ENCODE assay signal across 8 cellular contexts in the genomic region with DNA sequence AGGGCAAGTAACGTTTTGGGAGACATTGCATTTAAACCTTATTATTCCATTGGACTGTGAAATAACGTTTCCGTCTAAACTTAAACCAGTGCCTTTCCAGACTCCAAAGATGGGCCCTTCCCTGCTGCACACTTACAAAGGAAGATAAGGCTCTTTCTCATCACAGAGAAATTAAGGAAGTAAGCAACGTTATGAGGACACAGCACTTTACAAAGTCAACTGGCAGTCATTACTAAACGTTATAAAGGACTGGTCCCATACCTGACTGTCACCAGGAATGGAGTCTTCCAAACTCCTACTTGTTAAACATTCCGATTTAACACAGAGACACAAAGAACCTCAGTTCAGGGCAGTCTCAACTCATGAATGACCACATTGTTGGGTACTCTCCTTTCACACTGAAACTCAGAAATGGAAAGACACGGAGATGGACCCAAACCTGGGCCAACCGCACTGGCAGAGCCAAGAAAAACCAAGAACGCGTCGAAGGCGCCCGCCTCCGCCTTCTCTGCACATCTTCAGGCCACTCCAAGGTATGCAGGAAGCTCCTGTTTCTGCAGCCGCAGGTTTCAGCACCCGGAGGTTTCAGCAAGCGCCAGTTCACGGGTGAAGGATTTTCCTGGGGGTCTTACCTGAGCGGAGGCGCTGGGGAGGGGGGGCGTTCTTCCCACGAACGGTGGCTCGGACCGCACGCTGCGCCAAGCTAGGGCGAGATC. TPM values are rescaled to one million over a fixed set of nuclear protein-coding genes. Genes with fewer than 3 reads are reported as not detected.
DNase-seq lines count a peak whose midpoint lies in the region; ATAC-seq, FAIRE-seq and TF ChIP-seq lines count a peak whose summit lies in the region.

No MANE protein-coding gene starts in this region.

- H4K20me1 ChIP-seq in HepG2 (ENCODE audit: insufficient read depth, low read length): no peaks in the 10 kb centered on the region

- DNase-seq in RWPE2 (ENCODE audit: low spot score) (peak; percentile 64), choroid plexus epithelial cell (ENCODE audit: low read depth) (peak; percentile 50), HepG2 (ENCODE audit: low spot score) (peak; percentile 77), substantia nigra (lab: John Stamatoyannopoulos, UW) (peak in 22 of 49 donors; percentile 16 to 62 (median 46)), NCI-H345 (lab: John Stamatoyannopoulos, UW) (no peak)

- no peak for TF ChIP-seq EP300 in HepG2 (IDR thresholded peaks at IDR 0.05; ENCODE audit: low read depth in 2 of 2, low read length in 2 of 2)
- no peak for TF ChIP-seq EP300 in HepG2 (CRISPR knock-in tag; IDR thresholded peaks at IDR 0.05; ENCODE audit: borderline replicate concordance)

- peak overlapping the region; percentile 61 for H3K4me3 ChIP-seq in RWPE2 (ENCODE audit: severe bottlenecking)
- H3K4me3 ChIP-seq in choroid plexus epithelial cell (ENCODE audit: low read depth, low read length): peak overlapping the region; percentile 94
- H3K4me3 ChIP-seq in HepG2 (replicated peaks in 1 of 3; ENCODE audit: insufficient read depth in 1 of 3, low read depth in 2 of 3, low read length in 3 of 3): peak overlapping the region; percentile 94 to 98 (median 98)

- H2AFZ ChIP-seq in HepG2 (ENCODE audit: low read length): peak overlapping the region; percentile 49

- H3K27ac ChIP-seq in C4-2B (peak overlapping the region; percentile 71), RWPE2 (ENCODE audit: poor library complexity, severe bottlenecking) (peak overlapping the region; percentile 54), HepG2 (ENCODE audit: extremely low read length, insufficient read depth, low read length) (peak overlapping the region; percentile 76), substantia nigra (ENCODE audit: low read depth, low read length, poor library complexity, severe bottlenecking) (peak overlapping the region; percentile 83)

- intact Hi-C loops in HepG2 (cut with micrococcal nuclease; ENCODE audit: unreplicated experiment): loop anchor here (2.0 to 5.0 kb wide), 2 partner anchors 17 to 87 kb away; no protein-coding TSS in a partner anchor

- H3K27me3 ChIP-seq in RWPE2 (ENCODE audit: insufficient read depth, poor library complexity, severe bottlenecking) (no peaks in the 10 kb centered on the region), HepG2 (ENCODE audit: control insufficient read depth in 1 of 2, insufficient read depth in 2 of 2, low read length in 2 of 2) (no peaks in the 10 kb centered on the region; a peak in 1 of 5 replicates)

- H3K36me3 ChIP-seq in RWPE2 (ENCODE audit: low read depth): no peaks in the 10 kb centered on the region; the same call in 1 of the 2 replicates
- H3K36me3 ChIP-seq in HepG2 (replicated peaks in 1 of 2; ENCODE audit: control insufficient read depth in 1 of 2, insufficient read depth in 2 of 2, low read length in 2 of 2): 0 out of 5 replicates have a peak, but pooled peaks cover 0 to 5% of the 10 kb centered on the region in 2 experiments

- in situ Hi-C loops in HepG2 (cut with HindIII; ENCODE audit: extremely low pct_ligation_motif_present, low pct_unique_long_range_greater_than_20kb): no loop called here

- CTCF ChIA-PET in HepG2 (lab: Yijun Ruan, JAX; ENCODE audit: low intra/inter-chr PET ratio, low total read pairs): no interaction called here

- peak; percentile 37 for FAIRE-seq in HepG2 (lab: Jason Lieb, UNC)

- TF ChIP-seq CTCF in C4-2B (conservative IDR thresholded peaks at IDR 0.05): no peak
- TF ChIP-seq CTCF in RWPE2 (IDR thresholded peaks at IDR 0.05; ENCODE audit: poor library complexity, severe bottlenecking): no peak
- no peak for TF ChIP-seq CTCF in choroid plexus epithelial cell (conservative IDR thresholded peaks at IDR 0.05; ENCODE audit: low read depth, low read length)
- TF ChIP-seq CTCF in HepG2 (CRISPR knock-in tag; IDR thresholded peaks at IDR 0.05): no peak

- peak overlapping the region; percentile 77 for H3K4me2 ChIP-seq in HepG2 (ENCODE audit: low read depth, low read length)

- WGBS in HepG2 (ENCODE audit: low lambda C conversion rate): under 1% methylated on average over 6 of the region's 28 CpGs

- H3K9me3 ChIP-seq in RWPE2 (ENCODE audit: severe bottlenecking) (no peaks in the 10 kb centered on the region), HepG2 (ENCODE audit: low read length) (no peaks in the 10 kb centered on the region)

- TF ChIP-seq POLR2A in HepG2 (IDR thresholded peaks at IDR 0.05; ENCODE audit: insufficient read depth in 1 of 2, low read depth in 2 of 2, low read length in 2 of 2): no peak

- peaks cover 6% of the 10 kb centered on the region for H3K4me1 ChIP-seq in RWPE2 (ENCODE audit: insufficient read depth, poor library complexity, severe bottlenecking)
- peaks cover 53% of the 10 kb centered on the region for H3K4me1 ChIP-seq in HepG2 (ENCODE audit: insufficient read depth, low read length)

- no peak for TF ChIP-seq RAD21 in HepG2 (CRISPR knock-in tag; IDR thresholded peaks at IDR 0.05)

- H3K79me2 ChIP-seq in HepG2 (ENCODE audit: insufficient read depth, low read length): peaks cover 52% of the 10 kb centered on the region

- BruUV-seq in HepG2 (replicated peaks; lab: Mats Ljungman, UMichigan): no TSS peak

- ATAC-seq in GM19035 (IDR thresholded peaks at IDR 0.05; ENCODE audit: unreplicated experiment) (peak; percentile 6), HG03175 (IDR thresholded peaks at IDR 0.05; ENCODE audit: unreplicated experiment) (peak; percentile 4), RWPE2 (ENCODE audit: low read depth) (peak; percentile 47), HepG2 (peak; percentile 51)

- peak overlapping the region; percentile 77 for H3K9ac ChIP-seq in HepG2 (ENCODE audit: insufficient read depth, low read depth, low read length)

- POLR2A ChIA-PET in HepG2 (lab: Yijun Ruan, JAX): interaction anchor here (0.6 to 3.2 kb wide), 7 partner anchors 9 to 107 kb away, joined by 3 to 23 read pairs (median 5); no protein-coding TSS in a partner anchor

TF ChIP-seq in HepG2, 621 proteins besides CTCF, POLR2A, EP300 and RAD21 (continues in another document):
- TF ChIP-seq, protein P1, sequence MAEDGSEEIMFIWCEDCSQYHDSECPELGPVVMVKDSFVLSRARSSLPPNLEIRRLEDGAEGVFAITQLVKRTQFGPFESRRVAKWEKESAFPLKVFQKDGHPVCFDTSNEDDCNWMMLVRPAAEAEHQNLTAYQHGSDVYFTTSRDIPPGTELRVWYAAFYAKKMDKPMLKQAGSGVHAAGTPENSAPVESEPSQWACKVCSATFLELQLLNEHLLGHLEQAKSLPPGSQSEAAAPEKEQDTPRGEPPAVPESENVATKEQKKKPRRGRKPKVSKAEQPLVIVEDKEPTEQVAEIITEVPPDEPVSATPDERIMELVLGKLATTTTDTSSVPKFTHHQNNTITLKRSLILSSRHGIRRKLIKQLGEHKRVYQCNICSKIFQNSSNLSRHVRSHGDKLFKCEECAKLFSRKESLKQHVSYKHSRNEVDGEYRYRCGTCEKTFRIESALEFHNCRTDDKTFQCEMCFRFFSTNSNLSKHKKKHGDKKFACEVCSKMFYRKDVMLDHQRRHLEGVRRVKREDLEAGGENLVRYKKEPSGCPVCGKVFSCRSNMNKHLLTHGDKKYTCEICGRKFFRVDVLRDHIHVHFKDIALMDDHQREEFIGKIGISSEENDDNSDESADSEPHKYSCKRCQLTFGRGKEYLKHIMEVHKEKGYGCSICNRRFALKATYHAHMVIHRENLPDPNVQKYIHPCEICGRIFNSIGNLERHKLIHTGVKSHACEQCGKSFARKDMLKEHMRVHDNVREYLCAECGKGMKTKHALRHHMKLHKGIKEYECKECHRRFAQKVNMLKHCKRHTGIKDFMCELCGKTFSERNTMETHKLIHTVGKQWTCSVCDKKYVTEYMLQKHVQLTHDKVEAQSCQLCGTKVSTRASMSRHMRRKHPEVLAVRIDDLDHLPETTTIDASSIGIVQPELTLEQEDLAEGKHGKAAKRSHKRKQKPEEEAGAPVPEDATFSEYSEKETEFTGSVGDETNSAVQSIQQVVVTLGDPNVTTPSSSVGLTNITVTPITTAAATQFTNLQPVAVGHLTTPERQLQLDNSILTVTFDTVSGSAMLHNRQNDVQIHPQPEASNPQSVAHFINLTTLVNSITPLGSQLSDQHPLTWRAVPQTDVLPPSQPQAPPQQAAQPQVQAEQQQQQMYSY (CRISPR knock-in tag; IDR thresholded peaks at IDR 0.05): peak; percentile 85
- 0 out of 2 replicates have a peak, but pooled peaks have one; percentile 62 for TF ChIP-seq ZNF615 (CRISPR knock-in tag; IDR thresholded peaks at IDR 0.05; ENCODE audit: borderline replicate concordance)
- no peak for TF ChIP-seq SKI (IDR thresholded peaks at IDR 0.05; ENCODE audit: partially characterized antibody)
- no peak for TF ChIP-seq KMT2A (CRISPR knock-in tag; IDR thresholded peaks at IDR 0.05)

RNA-seq across cellular contexts. Expression of a gene that starts 0.7 kb away (rescaled TPM):
- 126 and 170 TPM in 2 replicates for total RNA-seq in HepG2 (2016; rRNA removed; fragmentation: Illumina TruSeq; extraction: Trizol)
- 73.6 and 81.4 TPM in 2 replicates for total RNA-seq in HepG2 (2016; cell fraction: cytosol; rRNA removed; fragmentation: Illumina TruSeq; extraction: Trizol; ENCODE audit: low read depth)
- total RNA-seq in HepG2 (2016; cell fraction: insoluble cytoplasmic fraction; rRNA removed; fragmentation: Illumina TruSeq; extraction: Trizol): 127 and 163 TPM in 2 replicates
- total RNA-seq in HepG2 (2016; cell fraction: membrane; rRNA removed; fragmentation: Illumina TruSeq; extraction: Trizol): 33.8 and 41.6 TPM in 2 replicates
- 77.5 and 82.3 TPM in 2 replicates for total RNA-seq in HepG2 (2016; cell fraction: nucleus; rRNA removed; fragmentation: Illumina TruSeq; extraction: Trizol)
- polyA plus RNA-seq in HepG2 (2011; rRNA removed): 71.9 and 105 TPM in 2 replicates
- polyA plus RNA-seq in HepG2 (2011; cell fraction: cytosol; rRNA removed): 84.4 and 86.8 TPM in 2 replicates
- 50.7 and 63.9 TPM in 2 replicates for polyA plus RNA-seq in HepG2 (2011; cell fraction: nucleus; rRNA removed)
- 64.1 and 73.2 TPM in 2 replicates for polyA plus RNA-seq in HepG2 (2012)
- 4.8 and 5.5 TPM in 2 replicates for polyA plus RNA-seq in HepG2 (2016; cell fraction: cytosol; fragmentation: Illumina TruSeq; extraction: Trizol; ENCODE audit: low read depth)
- 147 and 149 TPM in 2 replicates for polyA plus RNA-seq in HepG2 (2016; cell fraction: insoluble cytoplasmic fraction; fragmentation: Illumina TruSeq; extraction: Trizol; ENCODE audit: low read depth)
- polyA plus RNA-seq in HepG2 (2016; cell fraction: membrane; fragmentation: Illumina TruSeq; extraction: Trizol; ENCODE audit: low read depth): 9.3 and 13.3 TPM in 2 replicates
- 67.7 and 74.4 TPM in 2 replicates for polyA plus RNA-seq in HepG2 (2016; cell fraction: nucleus; fragmentation: Illumina TruSeq; extraction: Trizol; ENCODE audit: insufficient read depth, low read depth)
- 32.2 and 93.6 TPM in 2 replicates for polyA minus RNA-seq in HepG2 (2011; rRNA and poly(A)+ RNA removed; ENCODE audit: low replicate concordance)
- polyA minus RNA-seq in HepG2 (2011; cell fraction: cytosol; rRNA and poly(A)+ RNA removed): 53.5 and 55.5 TPM in 2 replicates
- polyA minus RNA-seq in HepG2 (2011; cell fraction: nucleus; rRNA and poly(A)+ RNA removed): 75.1 and 79.7 TPM in 2 replicates
